Comparison of ENCODE assay signal across 1 cellular context in genomic region chr6:13380761-13381160, GRCh38.
TF ChIP-seq lines count a peak whose summit lies in the region.

No MANE protein-coding gene starts in this region.

TF ChIP-seq in K562, 482 proteins besides CTCF, POLR2A, EP300 and RAD21 (continued from another document and continues in another):
- TF ChIP-seq THAP7 (CRISPR knock-in tag; IDR thresholded peaks at IDR 0.05) (no peak), ZBTB17 (CRISPR knock-in tag; IDR thresholded peaks at IDR 0.05) (0 out of 2 replicates have a peak, but pooled peaks have one; percentile 27), ZNF395 (CRISPR knock-in tag; IDR thresholded peaks at IDR 0.05) (peak; percentile 92), TCF3 (CRISPR knock-in tag; IDR thresholded peaks at IDR 0.05) (peak; percentile 99), GABPB1 (CRISPR knock-in tag; IDR thresholded peaks at IDR 0.05) (0 out of 2 replicates have a peak, but pooled peaks have one; percentile 31), ZBTB11 (CRISPR knock-in tag; IDR thresholded peaks at IDR 0.05) (peak in 1 of 3 experiments; percentile 49; a peak in 1 of 6 replicates), FOSL1 (tag; conservative IDR thresholded peaks at IDR 0.05) (peak; percentile 49; the same call in 1 of the 2 replicates), SPI1 (IDR thresholded peaks at IDR 0.05; ENCODE audit: borderline replicate concordance, low read depth, low read length) (peak; percentile 49; the same call in 1 of the 2 replicates), SMARCA4 (IDR thresholded peaks at IDR 0.05) (peak; percentile 87), KDM1A (IDR thresholded peaks at IDR 0.05) (peak; percentile 100), CTBP1 (IDR thresholded peaks at IDR 0.05; ENCODE audit: borderline replicate concordance) (peak; percentile 99), DPF2 (IDR thresholded peaks at IDR 0.05) (peak; percentile 85), HMBOX1 (IDR thresholded peaks at IDR 0.05) (peak; percentile 57; the same call in 1 of the 2 replicates), BHLHE40 (IDR thresholded peaks at IDR 0.05; ENCODE audit: low read length) (peak; percentile 45; the same call in 1 of the 2 replicates), RB1 (IDR thresholded peaks at IDR 0.05; ENCODE audit: low read depth) (peak; percentile 37; the same call in 1 of the 2 replicates), GATAD2B (IDR thresholded peaks at IDR 0.05; ENCODE audit: borderline replicate concordance) (peak; percentile 37; the same call in 1 of the 2 replicates), PBX2 (CRISPR knock-in tag; IDR thresholded peaks at IDR 0.05; ENCODE audit: low read depth) (no peak), PBX2 (tag; conservative IDR thresholded peaks at IDR 0.05; ENCODE audit: low read depth) (peak; percentile 21; the same call in 1 of the 2 replicates), OTX1 (CRISPR knock-in tag; IDR thresholded peaks at IDR 0.05) (0 out of 2 replicates have a peak, but pooled peaks have one; percentile 30), NCOA2 (IDR thresholded peaks at IDR 0.05; ENCODE audit: partially characterized antibody in 2 of 2) (peak in 1 of 2 experiments; percentile 34), ESRRA (IDR thresholded peaks at IDR 0.05; ENCODE audit: borderline replicate concordance, low read depth) (peak; percentile 51; the same call in 1 of the 2 replicates), TRIM24 (IDR thresholded peaks at IDR 0.05) (peak; percentile 87 to 89), ETS1 (conservative IDR thresholded peaks at IDR 0.05; ENCODE audit: control insufficient read depth, low read depth, low read length) (peak; percentile 75; the same call in 1 of the 2 replicates), ZNF274 (IDR thresholded peaks at IDR 0.05; ENCODE audit: borderline replicate concordance, low read depth, low read length) (peak; percentile 55; the same call in 1 of the 2 replicates), CHD7 (IDR thresholded peaks at IDR 0.05; ENCODE audit: low read depth, low read length) (no peak), ID3 (CRISPR knock-in tag; IDR thresholded peaks at IDR 0.05) (no peak), ID3 (tag; IDR thresholded peaks at IDR 0.05) (peak; percentile 95)
